In genomic region chr12:67535176-67535575, GRCh38 we compare ENCODE assay signal across 18 cellular contexts.
DNase-seq lines count a peak whose midpoint lies in the region; FAIRE-seq and TF ChIP-seq lines count a peak whose summit lies in the region.
"Had no signal": no experiment of that assay in that cellular context is flagged by ENCODE, and none has a peak within 500 bp of the region (broad histone marks: within the 10 kb centered on the region; RNA-seq: fewer than 3 reads in every experiment).

No MANE protein-coding gene starts in this region.

- no peaks in the 10 kb centered on the region for H3K36me3 Mint-ChIP-seq in nephron (ENCODE audit: low read depth)

- no peak overlapping the region for H2BK120ac ChIP-seq in H1 (replicated peaks; ENCODE audit: low read depth, low read length)

- POLR2A ChIA-PET in H1 (lab: Charles Lee; ENCODE audit: partially characterized antibody), result no interaction called here

- no peak overlapping the region; the same call in 1 of the 2 replicates for H3K18ac ChIP-seq in H1 (ENCODE audit: extremely low read depth, low read length)

- H3K4ac ChIP-seq in H1 (replicated peaks; ENCODE audit: insufficient read length, low read depth, low read length), result no peak overlapping the region

- H3K9ac ChIP-seq in GM23248, result no peak overlapping the region
- no peak overlapping the region for H3K9ac ChIP-seq in HUES64 (ENCODE audit: low read depth, low read length)
- no peak overlapping the region for H3K9ac ChIP-seq in H1 (replicated peaks in 1 of 4; ENCODE audit: extremely low read depth in 1 of 4, low read depth in 3 of 4, low read length in 3 of 4)
- H3K9ac ChIP-seq: BLaER1 treated with 17β-estradiol and CSF1 and Interleukin-3, amounts not matched to agents 10 nM and 100 nM had no signal

- H3F3A ChIP-seq in GM23248 (ENCODE audit: insufficient read depth), result peaks cover 34% of the 10 kb centered on the region

- H3K4me2 ChIP-seq in GM23248 (ENCODE audit: unreplicated experiment) (peak overlapping the region; percentile 61), H1 (ENCODE audit: insufficient read depth in 1 of 2, low read depth in 2 of 2, low read length in 2 of 2) (peak overlapping the region in 1 of 2 experiments; percentile 28; a peak in 2 of 4 replicates)
- H3K4me2 ChIP-seq: BLaER1 treated with 17β-estradiol and CSF1 and Interleukin-3, amounts not matched to agents 10 nM and 100 nM had no signal

- no peak for TF ChIP-seq EP300 in H1 (IDR thresholded peaks at IDR 0.05; ENCODE audit: borderline replicate concordance in 1 of 2, low read depth in 2 of 2, low read length in 2 of 2)

- H4K91ac ChIP-seq in H1 (replicated peaks; ENCODE audit: insufficient read length, low read length), result no peak overlapping the region

- H3K79me1 ChIP-seq in H1 (ENCODE audit: low read depth, low read length), result no peaks in the 10 kb centered on the region

- H3K4me3 ChIP-seq in GM23248 (no peak overlapping the region), HUES64 (ENCODE audit: low read length) (no peak overlapping the region), H1 (ENCODE audit: extremely low read depth in 1 of 4, insufficient read depth in 2 of 4, low read depth in 3 of 4, low read length in 4 of 4) (no peak overlapping the region; a peak in 1 of 8 replicates)
- H3K4me3 ChIP-seq: BLaER1 treated with 17β-estradiol and CSF1 and Interleukin-3, amounts not matched to agents 10 nM and 100 nM had no signal

- peak overlapping the region; percentile 74 for H3K27ac ChIP-seq in GM23248
- H3K27ac ChIP-seq in HUES64 (ENCODE audit: low read depth, low read length), result peak overlapping the region; percentile 53; the same call in 1 of the 2 replicates
- H3K27ac ChIP-seq in H1 (ENCODE audit: low read depth, low read length), result no peak overlapping the region
- H3K27ac ChIP-seq: BLaER1 treated with 17β-estradiol and CSF1 and Interleukin-3, amounts not matched to agents 10 nM and 100 nM had no signal

- peak overlapping the region in 2 of 3 experiments; percentile 89 to 93 for H3K27ac Mint-ChIP-seq in nephron

- no peak overlapping the region for H4K5ac ChIP-seq in H1 (ENCODE audit: insufficient read length, low read depth, low read length)

- DNase-seq in GM23248 (no peak), H1 (ENCODE audit: low read depth in 1 of 2, low spot score in 2 of 2) (no peak), NOMO-1 treated with dmso at 0.1 percent for 144 hours (lab: John Stamatoyannopoulos, UW; ENCODE audit: unreplicated experiment) (no peak), NCI-H748 (lab: John Stamatoyannopoulos, UW; ENCODE audit: unreplicated experiment) (no peak), amniotic stem cell (lab: John Stamatoyannopoulos, UW) (no peak), AG08396 (ENCODE audit: low spot score) (no peak)
- DNase-seq: CD8-positive, alpha-beta memory T cell; DND-41; KBM-7; MV-4-11; NCI-H1417 treated with DMSO at 0.1 percent for 48 hours; NCI-H1930; NCI-H446; NK-92 treated with Interleukin-12 subunit alpha and Interleukin-12 subunit beta, amount 100 ng/mL, for 24 hours had no signal

- H2AFZ ChIP-seq in GM23248 (no peak overlapping the region), H1 (ENCODE audit: low read length) (no peak overlapping the region)

- H4K20me1 ChIP-seq in GM23248 (ENCODE audit: insufficient read depth) (no peaks in the 10 kb centered on the region), H1 (replicated peaks in 1 of 2; ENCODE audit: control insufficient read depth in 1 of 2, insufficient read depth in 2 of 2, low read length in 2 of 2) (no peaks in the 10 kb centered on the region)
- H4K20me1 ChIP-seq: BLaER1 treated with 17β-estradiol and CSF1 and Interleukin-3, amounts not matched to agents 10 nM and 100 nM had no signal

- no peak overlapping the region for H2BK15ac ChIP-seq in H1 (ENCODE audit: low read length)

- H3K23me2 ChIP-seq in H1 (ENCODE audit: low read depth, low read length), result no peaks in the 10 kb centered on the region

- H3K79me2 ChIP-seq in GM23248 (ENCODE audit: insufficient read depth) (no peaks in the 10 kb centered on the region), H1 (ENCODE audit: control insufficient read depth in 1 of 2, insufficient read depth in 2 of 2, low read length in 2 of 2) (no peaks in the 10 kb centered on the region)

- H2BK20ac ChIP-seq in H1 (ENCODE audit: low read length), result no peak overlapping the region

- H3K56ac ChIP-seq in H1 (replicated peaks; ENCODE audit: insufficient read length, low read depth, low read length), result no peak overlapping the region

- H3K36me3 ChIP-seq in GM23248 (ENCODE audit: low read depth), result no peaks in the 10 kb centered on the region
- no peaks in the 10 kb centered on the region for H3K36me3 ChIP-seq in HUES64 (ENCODE audit: insufficient read depth, low read length)
- H3K36me3 ChIP-seq in H1 (ENCODE audit: control insufficient read depth in 2 of 4, insufficient read depth in 4 of 4, low read length in 3 of 4), result no peaks in the 10 kb centered on the region
- H3K36me3 ChIP-seq: BLaER1 treated with 17β-estradiol and CSF1 and Interleukin-3, amounts not matched to agents 10 nM and 100 nM had no signal

- no peak for TF ChIP-seq POLR2A in H1 (IDR thresholded peaks at IDR 0.05; ENCODE audit: control extremely low read depth in 1 of 2, low read depth in 2 of 2, low read length in 2 of 2)

- H3K9me2 ChIP-seq in GM23248 (ENCODE audit: insufficient read depth), result no peaks in the 10 kb centered on the region

- TF ChIP-seq CTCF in H1 (IDR thresholded peaks at IDR 0.05; ENCODE audit: control extremely low read depth in 1 of 3, insufficient read depth in 1 of 3, low read depth in 1 of 3, low read length in 3 of 3), result no peak
- no peak for TF ChIP-seq CTCF in nephron (IDR thresholded peaks at IDR 0.05; ENCODE audit: unreplicated experiment in 3 of 3)

- 0 out of 2 replicates have a peak overlapping the region, but pooled peaks have one; percentile 52 for H2BK12ac ChIP-seq in H1 (ENCODE audit: low read depth, low read length)

- no peak overlapping the region for H4K8ac ChIP-seq in H1 (ENCODE audit: extremely low read depth, insufficient read depth, low read length)

- in situ Hi-C loops in GM23248 (cut with MboI), result no loop called here

- no peak overlapping the region for H3K14ac ChIP-seq in H1 (ENCODE audit: insufficient read length)

- no peaks in the 10 kb centered on the region for H3K9me3 Mint-ChIP-seq in nephron
- H3K9me3 Mint-ChIP-seq: CD8-positive, alpha-beta memory T cell had no signal

- no peak overlapping the region for H3K23ac ChIP-seq in H1 (ENCODE audit: insufficient read length)

- peak overlapping the region; percentile 54; the same call in 1 of the 2 replicates for H2BK5ac ChIP-seq in H1 (ENCODE audit: low read depth, low read length)

- CTCF ChIA-PET in H1 (lab: Charles Lee; ENCODE audit: partially characterized antibody), result no interaction called here

- H2AK5ac ChIP-seq in H1 (ENCODE audit: low read depth, low read length), result no peak overlapping the region

- H3K4me3 Mint-ChIP-seq in nephron, result no peak overlapping the region
- H3K4me3 Mint-ChIP-seq: CD8-positive, alpha-beta memory T cell had no signal

- H3K9me3 ChIP-seq in GM23248 (ENCODE audit: low read depth) (no peaks in the 10 kb centered on the region), HUES64 (ENCODE audit: insufficient read depth, low read depth, low read length) (no peaks in the 10 kb centered on the region), H1 (ENCODE audit: insufficient read depth in 2 of 2, low read depth in 1 of 2, low read length in 1 of 2) (no peaks in the 10 kb centered on the region)
- H3K9me3 ChIP-seq: BLaER1 treated with 17β-estradiol and CSF1 and Interleukin-3, amounts not matched to agents 10 nM and 100 nM had no signal

- H3K27me3 ChIP-seq in GM23248 (replicated peaks; ENCODE audit: insufficient read depth), result no peaks in the 10 kb centered on the region
- no peaks in the 10 kb centered on the region for H3K27me3 ChIP-seq in HUES64 (ENCODE audit: insufficient read depth, low read length)
- no peaks in the 10 kb centered on the region for H3K27me3 ChIP-seq in H1 (replicated peaks in 1 of 4; ENCODE audit: control insufficient read depth in 3 of 4, extremely low read depth in 1 of 4, insufficient read depth in 3 of 4, low read length in 3 of 4)
- H3K27me3 ChIP-seq: BLaER1 treated with 17β-estradiol and CSF1 and Interleukin-3, amounts not matched to agents 10 nM and 100 nM had no signal

- H3K4me1 Mint-ChIP-seq in nephron, result peaks cover 40% of the 10 kb centered on the region

- peak in 1 of 2 experiments; percentile 13; a peak in 1 of 4 replicates for TF ChIP-seq RAD21 in H1 (IDR thresholded peaks at IDR 0.05 in 1 of 2, conservative IDR thresholded peaks at IDR 0.05 in 1 of 2; ENCODE audit: low read depth in 2 of 2, low read length in 2 of 2)

- H3K4me1 ChIP-seq in GM23248 (ENCODE audit: insufficient read depth), result peaks cover 29% of the 10 kb centered on the region
- H3K4me1 ChIP-seq in HUES64 (ENCODE audit: insufficient read depth, low read length), result peaks cover 15% of the 10 kb centered on the region
- H3K4me1 ChIP-seq in H1 (replicated peaks in 1 of 4; ENCODE audit: control insufficient read depth in 3 of 4, insufficient read depth in 4 of 4, low read length in 3 of 4), result peaks cover 0 to 15% (median 14%) of the 10 kb centered on the region in 4 experiments; a peak in 4 of 7 replicates

- FAIRE-seq in H1 (lab: Jason Lieb, UNC), result no peak
- FAIRE-seq: G401.6 had no signal

- WGBS in GM23248 (ENCODE audit: low coverage in 1 of 2, low lambda C conversion rate in 2 of 2, missing lambda C conversion rate in 2 of 2), 2 experiments, result 55 to 62% methylated on average over 6 of the region's 6 CpGs
- WGBS in HUES64, result 56% methylated on average over 6 of the region's 6 CpGs
- WGBS in H1 (ENCODE audit: extremely low coverage in 1 of 2, insufficient coverage in 1 of 2, insufficient read length in 1 of 2, insufficient replicate concordance in 2 of 2, low coverage in 1 of 2, low lambda C conversion rate in 2 of 2, missing lambda C conversion rate in 1 of 2), 2 experiments, result 65% methylated on average over 6 of the region's 6 CpGs; no CpG with 5 or more reads in 1 of the 2 experiments

- peaks cover 10% of the 10 kb centered on the region for H3K27me3 Mint-ChIP-seq in nephron (ENCODE audit: low read depth)

TF ChIP-seq in H1, 55 proteins besides CTCF, POLR2A, EP300 and RAD21 (continues in another document):
- TF ChIP-seq CREB1 (IDR thresholded peaks at IDR 0.05) (no peak), MAX (IDR thresholded peaks at IDR 0.05) (no peak), ASH2L (IDR thresholded peaks at IDR 0.05; ENCODE audit: low read length) (no peak), KDM4A (IDR thresholded peaks at IDR 0.05; ENCODE audit: low read depth, low read length, severe bottlenecking) (no peak)
